Comparison of ENCODE assay signal across 9 cellular contexts in the genomic region with DNA sequence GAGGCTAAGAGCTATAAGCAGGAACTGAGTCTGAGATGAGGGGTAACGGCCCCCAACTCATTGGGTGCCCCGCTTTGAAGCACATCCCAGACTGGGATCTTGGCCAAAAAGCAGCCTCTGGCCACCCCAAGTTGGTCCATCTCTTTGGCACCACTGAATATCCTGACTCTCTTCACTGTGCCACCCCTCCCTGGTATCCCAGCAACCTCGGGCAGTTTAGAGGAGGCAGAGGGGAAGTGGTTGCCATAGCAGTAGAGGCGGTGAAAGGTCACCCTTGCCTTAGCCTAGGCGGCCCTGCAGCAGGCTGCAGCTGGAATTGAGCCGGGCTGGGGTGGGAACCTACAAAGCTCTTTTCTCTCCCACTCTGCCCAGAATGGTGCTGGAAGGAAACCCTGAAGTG. TPM values are rescaled to one million over a fixed set of nuclear protein-coding genes. Genes with fewer than 3 reads are reported as not detected.
DNase-seq lines count a peak whose midpoint lies in the region; ATAC-seq, FAIRE-seq and TF ChIP-seq lines count a peak whose summit lies in the region.
"Had no signal": no experiment of that assay in that cellular context is flagged by ENCODE, and none has a peak within 500 bp of the region (broad histone marks: within the 10 kb centered on the region; RNA-seq: fewer than 3 reads in every experiment).

No MANE protein-coding gene starts in this region.

- TF ChIP-seq CTCF in bronchial epithelial cell (IDR thresholded peaks at IDR 0.05; ENCODE audit: insufficient read depth, low read length, severe bottlenecking): no peak

- FAIRE-seq in bronchial epithelial cell (lab: Jason Lieb, UNC): no peak

- H3K36me3 ChIP-seq in bronchial epithelial cell (ENCODE audit: control insufficient read depth, insufficient read depth, low read length): peaks cover 5% of the 10 kb centered on the region

- ATAC-seq in HG02938 (IDR thresholded peaks at IDR 0.05; ENCODE audit: unreplicated experiment) (no peak), HG02840 (IDR thresholded peaks at IDR 0.05; ENCODE audit: low FRiP score, unreplicated experiment) (no peak), GM18873 (IDR thresholded peaks at IDR 0.05; ENCODE audit: low FRiP score, unreplicated experiment) (no peak)

- DNase-seq in activated CD4-positive, alpha-beta T cell treated with anti-CD3 and anti-CD28 coated beads for 48 hours: peak; percentile 45
- no peak for DNase-seq in activated CD4-positive, alpha-beta T cell treated with anti-CD3 and anti-CD28 coated beads for 1 hour
- DNase-seq in NOMO-1 treated with DMSO at 0.1 percent for 48 hours (lab: John Stamatoyannopoulos, UW; ENCODE audit: unreplicated experiment): peak; percentile 71
- no peak for DNase-seq in bronchial epithelial cell (ENCODE audit: low read depth)
- DNase-seq in mucosa of gallbladder (ENCODE audit: low spot score): peak; percentile 29

- peak overlapping the region; percentile 63 for H3K4me3 ChIP-seq in bronchial epithelial cell (ENCODE audit: low read depth, low read length)

- no peaks in the 10 kb centered on the region for H3K27me3 ChIP-seq in bronchial epithelial cell (ENCODE audit: control insufficient read depth, insufficient read depth, low read length)

RNA-seq across cellular contexts. Expression of a gene that starts 1.1 kb away (rescaled TPM):
- total RNA-seq in bronchial epithelial cell (10.4 and 11.6 TPM in 2 replicates), mucosa of gallbladder (20.3 TPM)

RNA-seq across cellular contexts. Expression of a gene that starts 12.5 kb away (rescaled TPM):
- 45.0 and 70.0 TPM in 2 replicates for total RNA-seq in bronchial epithelial cell
- 61.2 TPM for total RNA-seq in mucosa of gallbladder

RNA-seq across cellular contexts. Expression of a gene that starts 29.1 kb away (rescaled TPM):
- total RNA-seq in bronchial epithelial cell: 38.5 and 43.7 TPM in 2 replicates
- total RNA-seq in mucosa of gallbladder: 32.8 TPM

RNA-seq across cellular contexts. Expression of a gene that starts 42.7 kb away (rescaled TPM):
- total RNA-seq in bronchial epithelial cell (8.2 and 9.5 TPM in 2 replicates), mucosa of gallbladder (72.9 TPM)

RNA-seq across cellular contexts. Expression of a gene that starts 46.9 kb away (rescaled TPM):
- not detected in 2 replicates for total RNA-seq in bronchial epithelial cell
- 1.5 TPM for total RNA-seq in mucosa of gallbladder
- total RNA-seq: subcutaneous adipose tissue had no signal

Comparison
In these comparisons a context has a peak if more than half of its experiments do, and no peak if none do; other contexts are left out.
1. DNase-seq: peak in activated CD4-positive, alpha-beta T cell treated with anti-CD3 and anti-CD28 coated beads for 48 hours (single experiment), NOMO-1 treated with DMSO at 0.1 percent for 48 hours (single experiment) and mucosa of gallbladder (single experiment); none in activated CD4-positive, alpha-beta T cell treated with anti-CD3 and anti-CD28 coated beads for 1 hour (single experiment) and bronchial epithelial cell (single experiment).